ENCODE assay signal across 22 cellular contexts in genomic region chr10:22016046-22016705, GRCh38. TPM values are rescaled to one million over a fixed set of nuclear protein-coding genes. Genes with fewer than 3 reads are reported as not detected.
A peak's percentile ranks its signal among the peaks of the same experiment; 100 is the strongest.
DNase-seq lines count a peak whose midpoint lies in the region; ATAC-seq, FAIRE-seq and TF ChIP-seq lines count a peak whose summit lies in the region.
"Had no signal": no experiment of that assay in that cellular context is flagged by ENCODE, and none has a peak within 500 bp of the region (broad histone marks: within the 10 kb centered on the region; RNA-seq: fewer than 3 reads in every experiment).

No MANE protein-coding gene starts in this region.

- H3K27ac Mint-ChIP-seq in astrocyte (ENCODE audit: unreplicated experiment) = no peak overlapping the region
- H3K27ac Mint-ChIP-seq in activated CD4-positive, alpha-beta memory T cell treated with anti-CD3 and anti-CD28 coated beads, Interleukin-2, amount 10 ng/mL, durations not matched to agents 7 days and 5 days = no peak overlapping the region
- H3K27ac Mint-ChIP-seq: CD4-positive, CD25-positive, alpha-beta regulatory T cell had no signal

- peak; percentile 45 for DNase-seq in ELR (ENCODE audit: low read depth)
- peak; percentile 65 for DNase-seq in NOMO-1 treated with DMSO at 0.1 percent for 48 hours (lab: John Stamatoyannopoulos, UW; ENCODE audit: unreplicated experiment)
- peak; percentile 7 for DNase-seq in astrocyte (ENCODE audit: low read depth)
- DNase-seq in fibroblast of mammary gland (ENCODE audit: low read depth) = peak; percentile 76
- no peak for DNase-seq in omental fat pad (ENCODE audit: low spot score)
- no peak for DNase-seq in hypothalamus (lab: John Stamatoyannopoulos, UW)
- DNase-seq in neuronal stem cell (ENCODE audit: low spot score) = no peak
- no peak for DNase-seq in activated CD4-positive, alpha-beta memory T cell treated with anti-CD3 and anti-CD28 coated beads, Interleukin-2, amount 10 ng/mL, durations not matched to agents 7 days and 5 days
- DNase-seq: BE2C; Caco-2; CD4-positive, CD25-positive, alpha-beta regulatory T cell; DMS153; MV-4-11; NCI-H1694 treated with DMSO at 0.1 percent for 48 hours; NCI-H2107; NCI-H2227 treated with DMSO at 0.1 percent for 48 hours; NCI-H524; NCI-H82 had no signal

- H3K27ac ChIP-seq in astrocyte (ENCODE audit: low read depth, low read length) (no peak overlapping the region), neuronal stem cell (replicated peaks; ENCODE audit: low read length) (no peak overlapping the region)
- H3K27ac ChIP-seq: SJSA1 had no signal

- POLR2A ChIA-PET in activated CD4-positive, alpha-beta memory T cell treated with anti-CD3 and anti-CD28 coated beads, Interleukin-2, amount 10 ng/mL, durations not matched to agents 7 days and 5 days (lab: Charles Lee) = interaction anchor here (1.6 kb wide), 1 partner anchor 12 kb away, joined by 5 read pairs; the partner anchor contains the start of gene DNAJC1

- no peak overlapping the region for H4K91ac ChIP-seq in neuronal stem cell (ENCODE audit: low read depth, low read length, poor library complexity)

- no peaks in the 10 kb centered on the region for H3K27me3 ChIP-seq in astrocyte (ENCODE audit: insufficient read depth, low read length)
- no peaks in the 10 kb centered on the region for H3K27me3 ChIP-seq in neuronal stem cell (ENCODE audit: control insufficient read depth in 3 of 3, insufficient read depth in 3 of 3, low read depth in 1 of 3, low read length in 3 of 3)
- H3K27me3 ChIP-seq: BE2C, SJSA1 had no signal

- no peak overlapping the region for H2BK15ac ChIP-seq in neuronal stem cell (ENCODE audit: low read length)

- no peak overlapping the region for H3K4ac ChIP-seq in neuronal stem cell (ENCODE audit: low read length)

- H3K27me3 Mint-ChIP-seq in astrocyte (ENCODE audit: low read depth, unreplicated experiment) = no peaks in the 10 kb centered on the region
- H3K27me3 Mint-ChIP-seq in activated CD4-positive, alpha-beta memory T cell treated with anti-CD3 and anti-CD28 coated beads, Interleukin-2, amount 10 ng/mL, durations not matched to agents 7 days and 5 days = no peaks in the 10 kb centered on the region

- no peaks in the 10 kb centered on the region for H3K79me2 ChIP-seq in astrocyte (ENCODE audit: insufficient read depth, low read length)

- no peak overlapping the region for H3K9ac ChIP-seq in astrocyte (ENCODE audit: low read length)
- H3K9ac ChIP-seq in neuronal stem cell (ENCODE audit: low read depth, low read length, poor library complexity) = no peak overlapping the region

- H3K18ac ChIP-seq in neuronal stem cell (ENCODE audit: low read length) = no peak overlapping the region

- H3K4me1 Mint-ChIP-seq in astrocyte (ENCODE audit: low read depth, unreplicated experiment) = no peaks in the 10 kb centered on the region
- no peaks in the 10 kb centered on the region for H3K4me1 Mint-ChIP-seq in activated CD4-positive, alpha-beta memory T cell treated with anti-CD3 and anti-CD28 coated beads, Interleukin-2, amount 10 ng/mL, durations not matched to agents 7 days and 5 days

- H2AFZ ChIP-seq in astrocyte (ENCODE audit: low read depth, low read length) (no peak overlapping the region), neuronal stem cell (ENCODE audit: low read length) (no peak overlapping the region)

- H3K23ac ChIP-seq in neuronal stem cell (ENCODE audit: low read depth, low read length, poor library complexity) = no peak overlapping the region

- H3K4me2 ChIP-seq in astrocyte (ENCODE audit: low read length) (no peak overlapping the region), neuronal stem cell (ENCODE audit: insufficient read depth, low read length, poor library complexity, severe bottlenecking) (no peak overlapping the region)

- H3K4me3 Mint-ChIP-seq in astrocyte (ENCODE audit: unreplicated experiment) = no peak overlapping the region
- no peak overlapping the region for H3K4me3 Mint-ChIP-seq in activated CD4-positive, alpha-beta memory T cell treated with anti-CD3 and anti-CD28 coated beads, Interleukin-2, amount 10 ng/mL, durations not matched to agents 7 days and 5 days
- H3K4me3 Mint-ChIP-seq: CD4-positive, CD25-positive, alpha-beta regulatory T cell had no signal

- no peak overlapping the region for H4K8ac ChIP-seq in neuronal stem cell (ENCODE audit: low read depth, low read length)

- no peak overlapping the region for H2BK12ac ChIP-seq in neuronal stem cell (ENCODE audit: low read length)

- H3K4me3 ChIP-seq in astrocyte (ENCODE audit: insufficient read depth, low read depth, low read length) = no peak overlapping the region
- H3K4me3 ChIP-seq in fibroblast of mammary gland (ENCODE audit: control insufficient read depth, low read depth, low read length) = no peak overlapping the region
- H3K4me3 ChIP-seq in neuronal stem cell (ENCODE audit: low read length in 2 of 2) = no peak overlapping the region
- H3K4me3 ChIP-seq: GM12878, SJSA1 had no signal

- H3K36me3 ChIP-seq in astrocyte (ENCODE audit: insufficient read depth, low read length) = no peaks in the 10 kb centered on the region
- no peaks in the 10 kb centered on the region for H3K36me3 ChIP-seq in neuronal stem cell (replicated peaks in 1 of 2; ENCODE audit: control insufficient read depth in 2 of 2, insufficient read depth in 2 of 2, low read length in 2 of 2)
- H3K36me3 ChIP-seq: BE2C, SJSA1 had no signal

- CTCF ChIA-PET in activated CD4-positive, alpha-beta memory T cell treated with anti-CD3 and anti-CD28 coated beads, Interleukin-2, amount 10 ng/mL, durations not matched to agents 7 days and 5 days (lab: Charles Lee) = interaction anchor here (0.6 to 2.5 kb wide), 2 partner anchors 13 to 178 kb away, joined by 3 to 6 read pairs; partner anchors contain the start of gene DNAJC1

- TF ChIP-seq CTCF in astrocyte (IDR thresholded peaks at IDR 0.05; ENCODE audit: insufficient read depth, low read depth, low read length) = no peak
- TF ChIP-seq CTCF in fibroblast of mammary gland (conservative IDR thresholded peaks at IDR 0.05; ENCODE audit: control insufficient read depth, insufficient read depth, low read depth, low read length) = no peak
- no peak for TF ChIP-seq CTCF in omental fat pad (IDR thresholded peaks at IDR 0.05)

- no peaks in the 10 kb centered on the region for H3K79me1 ChIP-seq in neuronal stem cell (ENCODE audit: low read depth, low read length)

- H3K14ac ChIP-seq in neuronal stem cell (ENCODE audit: low read length) = no peak overlapping the region

- no peaks in the 10 kb centered on the region for H3K9me3 ChIP-seq in astrocyte (ENCODE audit: insufficient read depth, low read depth, low read length)
- H3K9me3 ChIP-seq in neuronal stem cell (replicated peaks in 1 of 2; ENCODE audit: control insufficient read depth in 2 of 2, insufficient read depth in 1 of 2, low read depth in 1 of 2, low read length in 2 of 2) = peaks cover 0 to 2% of the 10 kb centered on the region in 2 donors
- H3K9me3 ChIP-seq: BE2C, SJSA1 had no signal

- no peaks in the 10 kb centered on the region for H3K4me1 ChIP-seq in astrocyte (ENCODE audit: insufficient read depth, low read length)
- H3K4me1 ChIP-seq in neuronal stem cell (ENCODE audit: control insufficient read depth in 2 of 2, insufficient read depth in 1 of 2, low read depth in 1 of 2, low read length in 2 of 2) = no peaks in the 10 kb centered on the region
- H3K4me1 ChIP-seq: BE2C, SJSA1 had no signal

- H2BK120ac ChIP-seq in neuronal stem cell (ENCODE audit: low read depth, low read length) = no peak overlapping the region

- peaks cover 4% of the 10 kb centered on the region for H3K9me3 Mint-ChIP-seq in astrocyte (ENCODE audit: unreplicated experiment)
- no peaks in the 10 kb centered on the region for H3K9me3 Mint-ChIP-seq in activated CD4-positive, alpha-beta memory T cell treated with anti-CD3 and anti-CD28 coated beads, Interleukin-2, amount 10 ng/mL, durations not matched to agents 7 days and 5 days

- H3K36me3 Mint-ChIP-seq in astrocyte (ENCODE audit: low read depth, unreplicated experiment) = no peaks in the 10 kb centered on the region
- no peaks in the 10 kb centered on the region for H3K36me3 Mint-ChIP-seq in activated CD4-positive, alpha-beta memory T cell treated with anti-CD3 and anti-CD28 coated beads, Interleukin-2, amount 10 ng/mL, durations not matched to agents 7 days and 5 days (ENCODE audit: low read depth)
- H3K36me3 Mint-ChIP-seq: CD4-positive, CD25-positive, alpha-beta regulatory T cell had no signal

- no CpG with 5 or more reads among the region's 5 CpGs for WGBS in neuronal stem cell (ENCODE audit: extremely low coverage in 2 of 2, insufficient read length in 2 of 2, insufficient replicate concordance in 1 of 2), 2 donors

- H4K20me1 ChIP-seq in astrocyte (ENCODE audit: insufficient read depth, low read length) = no peaks in the 10 kb centered on the region

- no peak overlapping the region for H2BK5ac ChIP-seq in neuronal stem cell (ENCODE audit: low read length)

- ATAC-seq in omental fat pad (ENCODE audit: low FRiP score) = no peak
- ATAC-seq: GM12878 had no signal

- no peak for FAIRE-seq in astrocyte (lab: Jason Lieb, UNC)
- FAIRE-seq: GM12878, GM19239, H1 had no signal

- H2AK5ac ChIP-seq in neuronal stem cell (ENCODE audit: low read depth, low read length) = no peak overlapping the region

RNA-seq across cellular contexts. Expression of gene DNAJC1, which starts 12.6 kb away (rescaled TPM):
- total RNA-seq in astrocyte (66.8 and 67.1 TPM in 2 replicates), omental fat pad (100 to 1,000 TPM in 1 of 4 donors, 10 to 100 TPM in 3; 69.5 to 119 (median 89.8) TPM)
- 27.2 TPM for polyA plus RNA-seq in neuronal stem cell (2013, experiment 1 of 2)
- polyA plus RNA-seq in neuronal stem cell (2013, experiment 2 of 2) = 27.7 TPM
- 10 to 100 TPM; 35.7 to 38.9 TPM for total RNA-seq in activated CD4-positive, alpha-beta memory T cell treated with anti-CD3 and anti-CD28 coated beads, Interleukin-2, amount 10 ng/mL, durations not matched to agents 7 days and 5 days

Comparison
In these comparisons a context has a peak if more than half of its experiments do, and no peak if none do; other contexts are left out.
1. DNase-seq: peak in ELR (single experiment), NOMO-1 treated with DMSO at 0.1 percent for 48 hours (single experiment), astrocyte (single experiment) and fibroblast of mammary gland (single experiment); none in omental fat pad (single experiment), hypothalamus (0 of 51), neuronal stem cell (single experiment) and activated CD4-positive, alpha-beta memory T cell treated with anti-CD3 and anti-CD28 coated beads, Interleukin-2, amount 10 ng/mL, durations not matched to agents 7 days and 5 days (single experiment).